8 cellular contexts compared by ENCODE assay signal in the genomic region with DNA sequence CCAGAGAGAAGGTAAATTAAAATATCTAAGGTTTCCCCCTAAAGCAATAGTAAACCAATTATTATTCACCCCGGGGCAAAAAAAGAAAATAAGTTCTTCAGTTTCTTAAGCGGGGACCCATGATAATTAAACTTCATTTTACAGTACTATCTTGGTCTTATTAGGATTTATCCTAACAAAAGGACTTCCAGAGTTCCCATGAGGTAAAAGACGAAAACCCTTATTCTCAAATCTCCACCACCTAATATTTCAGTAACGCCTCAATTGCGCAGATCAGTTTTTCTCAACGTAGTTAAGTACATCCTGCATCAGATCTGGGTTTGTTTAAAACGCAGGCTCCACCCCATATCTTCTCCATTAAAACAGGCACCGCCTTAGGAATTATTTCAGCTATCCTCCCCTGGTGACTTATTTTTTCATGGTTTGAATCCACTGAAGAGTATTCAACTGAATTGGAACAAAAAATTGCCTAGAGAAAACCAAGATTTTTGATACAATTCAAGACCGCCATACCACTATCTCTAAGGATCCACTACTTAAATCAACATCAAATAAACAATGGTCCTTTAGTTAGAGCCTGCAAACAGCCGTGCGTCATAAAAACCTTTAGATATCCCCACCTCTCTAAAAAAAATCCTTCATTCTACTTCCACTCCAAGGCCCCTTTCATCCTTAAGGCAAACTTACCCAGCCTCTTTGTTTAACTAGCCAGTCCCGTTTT.
A peak's percentile ranks its signal among the peaks of the same experiment; 100 is the strongest.
DNase-seq lines count a peak whose midpoint lies in the region; ATAC-seq lines count a peak whose summit lies in the region.

No MANE protein-coding gene starts in this region.

- peaks cover 56% of the 10 kb centered on the region for H3K4me1 Mint-ChIP-seq in central memory CD8-positive, alpha-beta T cell

- H3K27me3 Mint-ChIP-seq in central memory CD8-positive, alpha-beta T cell = no peaks in the 10 kb centered on the region

- H3K36me3 ChIP-seq in ES-I3 (ENCODE audit: insufficient read depth, low read length) = peaks cover 55% of the 10 kb centered on the region
- peaks cover 10% of the 10 kb centered on the region for H3K36me3 ChIP-seq in mucosa of stomach (ENCODE audit: control insufficient read depth, insufficient read depth, low read length)

- 0 out of 2 replicates have a peak, but pooled peaks cover 3% of the 10 kb centered on the region for H3K9me3 ChIP-seq in ES-I3 (ENCODE audit: control insufficient read depth, insufficient read depth, low read length)
- no peaks in the 10 kb centered on the region for H3K9me3 ChIP-seq in mucosa of stomach (ENCODE audit: control insufficient read depth, low read length)

- peak; percentile 29 for ATAC-seq in central memory CD8-positive, alpha-beta T cell (replicated peaks; ENCODE audit: extremely low read depth, poor library complexity, severe bottlenecking)
- ATAC-seq in GM21423 (IDR thresholded peaks at IDR 0.05; ENCODE audit: unreplicated experiment) (no peak), HG03439 (IDR thresholded peaks at IDR 0.05; ENCODE audit: unreplicated experiment) (no peak), GM21619 (IDR thresholded peaks at IDR 0.05; ENCODE audit: unreplicated experiment) (no peak), GM18909 (IDR thresholded peaks at IDR 0.05; ENCODE audit: poor library complexity, unreplicated experiment) (no peak)

- peak overlapping the region; percentile 99 for H3K4me3 Mint-ChIP-seq in central memory CD8-positive, alpha-beta T cell

- peak; percentile 24 for DNase-seq in NCI-H2029 treated with DMSO at 0.1 percent for 48 hours (lab: John Stamatoyannopoulos, UW)
- no peak for DNase-seq in central memory CD8-positive, alpha-beta T cell (ENCODE audit: low spot score in 2 of 2)

- peak overlapping the region; percentile 96 for H3K4me3 ChIP-seq in mucosa of stomach (ENCODE audit: low read length)

- peak overlapping the region; percentile 98 for H3K27ac Mint-ChIP-seq in central memory CD8-positive, alpha-beta T cell (ENCODE audit: low read depth)

- H3K9me3 Mint-ChIP-seq in central memory CD8-positive, alpha-beta T cell = no peaks in the 10 kb centered on the region

- H3K9ac ChIP-seq in ES-I3 (ENCODE audit: low read depth, low read length) = peak overlapping the region; percentile 99
- H3K9ac ChIP-seq in mucosa of stomach (ENCODE audit: low read length) = peak overlapping the region; percentile 86

- no peaks in the 10 kb centered on the region for H3K27me3 ChIP-seq in mucosa of stomach (ENCODE audit: control insufficient read depth, insufficient read depth, low read length)

- H3K4me1 ChIP-seq in ES-I3 (ENCODE audit: insufficient read depth, low read length) (peaks cover 32% of the 10 kb centered on the region), mucosa of stomach (ENCODE audit: control insufficient read depth, insufficient read depth, low read length) (peaks cover 34% of the 10 kb centered on the region)

- H3K36me3 Mint-ChIP-seq in central memory CD8-positive, alpha-beta T cell (ENCODE audit: insufficient read depth) = peaks cover 72% of the 10 kb centered on the region
